Comparison of ENCODE assay signal across 25 cellular contexts in the genomic region with DNA sequence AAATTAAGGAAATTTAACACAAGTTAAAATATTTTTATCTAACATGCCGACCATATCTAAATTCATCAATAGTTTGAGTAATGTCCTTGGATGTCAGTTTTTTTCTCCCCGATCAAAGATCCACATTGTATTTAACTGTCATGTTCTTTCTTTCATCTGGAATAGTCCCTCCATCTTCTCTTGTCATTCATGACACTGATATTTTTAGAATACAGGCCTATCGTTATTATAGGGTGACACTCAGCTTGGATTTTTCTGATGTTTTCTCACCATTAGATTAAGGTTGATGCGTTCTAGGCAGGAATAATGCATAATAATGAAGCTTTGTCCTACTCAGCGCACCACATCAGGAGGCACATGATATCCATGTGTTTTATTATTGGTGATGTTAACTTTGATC.
"Had no signal": no experiment of that assay in that cellular context is flagged by ENCODE, and none has a peak within 500 bp of the region (broad histone marks: within the 10 kb centered on the region; RNA-seq: fewer than 3 reads in every experiment).

No MANE protein-coding gene starts in this region.

- H3K27ac Mint-ChIP-seq: dendritic cell treated with granulocyte-macrophage colony-stimulating factor and Interleukin-4, amounts not matched to agents 40 ng/mL and 50 ng/mL, for 4 days; effector memory CD8-positive, alpha-beta T cell; endodermal cell had no signal

- H3K27me3 ChIP-seq: colonic mucosa, dorsolateral prefrontal cortex, esophagus muscularis mucosa, esophagus squamous epithelium, foreskin keratinocyte, gastrocnemius medialis, gastroesophageal sphincter, heart left ventricle, heart right ventricle had no signal

- H3K4me1 ChIP-seq: colonic mucosa, esophagus muscularis mucosa, esophagus squamous epithelium, foreskin keratinocyte, gastrocnemius medialis, gastroesophageal sphincter, heart left ventricle, heart right ventricle had no signal

- H3K4me3 Mint-ChIP-seq: dendritic cell treated with granulocyte-macrophage colony-stimulating factor and Interleukin-4, amounts not matched to agents 40 ng/mL and 50 ng/mL, for 4 days; effector memory CD8-positive, alpha-beta T cell; endodermal cell had no signal

- DNase-seq: colonic mucosa; cortex of kidney; dermis blood vessel endothelial cell; dorsolateral prefrontal cortex; effector CD4-positive, alpha-beta T cell; effector CD8-positive, alpha-beta T cell; effector memory CD4-positive, alpha-beta T cell; effector memory CD8-positive, alpha-beta T cell; endodermal cell; erythroblast; esophagus squamous epithelium; foreskin fibroblast; foreskin keratinocyte; foreskin melanocyte; gastrocnemius medialis; glutamatergic neuron; head of caudate nucleus; heart left ventricle; heart right ventricle had no signal

- H3K36me3 ChIP-seq: colonic mucosa, esophagus muscularis mucosa, esophagus squamous epithelium, gastrocnemius medialis, gastroesophageal sphincter, heart left ventricle, heart right ventricle had no signal

- H3K27ac ChIP-seq: colonic mucosa, coronary artery, dorsolateral prefrontal cortex, epithelial cell of prostate, esophagus muscularis mucosa, esophagus squamous epithelium, foreskin keratinocyte, gastrocnemius medialis, gastroesophageal sphincter, heart left ventricle, heart right ventricle had no signal

- H3K4me3 ChIP-seq: colonic mucosa, coronary artery, dorsolateral prefrontal cortex, esophagus muscularis mucosa, esophagus squamous epithelium, gastrocnemius medialis, gastroesophageal sphincter, heart left ventricle, heart right ventricle had no signal

- H3K9me3 ChIP-seq: colonic mucosa, esophagus muscularis mucosa, esophagus squamous epithelium, gastrocnemius medialis had no signal

- H3K4me1 Mint-ChIP-seq: endodermal cell had no signal

- ATAC-seq: effector memory CD8-positive, alpha-beta T cell; esophagus mucosa; foreskin keratinocyte; gastrocnemius medialis; gastroesophageal sphincter; heart left ventricle; heart right ventricle had no signal

- H3K9me3 Mint-ChIP-seq: dendritic cell treated with granulocyte-macrophage colony-stimulating factor and Interleukin-4, amounts not matched to agents 40 ng/mL and 50 ng/mL, for 4 days; effector memory CD8-positive, alpha-beta T cell had no signal
